Comparison of ENCODE assay signal across 10 cellular contexts in genomic region chr1:24694380-24694843, GRCh38. TPM values are rescaled to one million over a fixed set of nuclear protein-coding genes. Genes with fewer than 3 reads are reported as not detected.
DNase-seq lines count a peak whose midpoint lies in the region; ATAC-seq, FAIRE-seq and TF ChIP-seq lines count a peak whose summit lies in the region.
"Had no signal": no experiment of that assay in that cellular context is flagged by ENCODE, and none has a peak within 500 bp of the region (broad histone marks: within the 10 kb centered on the region; RNA-seq: fewer than 3 reads in every experiment).

No MANE protein-coding gene starts in this region.

- peaks cover 36% of the 10 kb centered on the region for H3K4me1 ChIP-seq in upper lobe of right lung

- H3K27me3 Mint-ChIP-seq in activated CD8-positive, alpha-beta memory T cell treated with anti-CD3 and anti-CD28 coated beads, Interleukin-2, amount 10 ng/mL, durations not matched to agents 7 days and 5 days = peaks cover 24% of the 10 kb centered on the region
- peaks cover 2% of the 10 kb centered on the region for H3K27me3 Mint-ChIP-seq in glutamatergic neuron (ENCODE audit: unreplicated experiment)

- no peaks in the 10 kb centered on the region for H3K27me3 ChIP-seq in upper lobe of right lung

- no peaks in the 10 kb centered on the region for H3K36me3 Mint-ChIP-seq in activated CD8-positive, alpha-beta memory T cell treated with anti-CD3 and anti-CD28 coated beads, Interleukin-2, amount 10 ng/mL, durations not matched to agents 7 days and 5 days
- H3K36me3 Mint-ChIP-seq in glutamatergic neuron (ENCODE audit: unreplicated experiment) = no peaks in the 10 kb centered on the region

- no peak for DNase-seq in activated CD8-positive, alpha-beta memory T cell treated with anti-CD3 and anti-CD28 coated beads, Interleukin-2, amount 10 ng/mL, durations not matched to agents 7 days and 5 days
- no peak for DNase-seq in activated CD8-positive, alpha-beta memory T cell treated with anti-CD3 and anti-CD28 coated beads for 24 hours
- peak; percentile 74 to 92 for DNase-seq in NCI-H524 (lab: John Stamatoyannopoulos, UW)
- DNase-seq in glutamatergic neuron = no peak
- DNase-seq in upper lobe of right lung = no peak
- no peak for DNase-seq in GM19239 (ENCODE audit: insufficient read length, low spot score)
- DNase-seq in retina = no peak
- no peak for DNase-seq in dedifferentiated amniotic fluid mesenchymal stem cell (ENCODE audit: extremely low spot score)
- DNase-seq: activated CD4-positive, alpha-beta T cell treated with anti-CD3 and anti-CD28 coated beads, Interleukin-2, amount 50 U/mL, for 1 hour had no signal

- H3K9me3 ChIP-seq in upper lobe of right lung = no peaks in the 10 kb centered on the region

- H3K4me3 Mint-ChIP-seq in activated CD8-positive, alpha-beta memory T cell treated with anti-CD3 and anti-CD28 coated beads, Interleukin-2, amount 10 ng/mL, durations not matched to agents 7 days and 5 days = no peak overlapping the region
- no peak overlapping the region for H3K4me3 Mint-ChIP-seq in glutamatergic neuron (ENCODE audit: unreplicated experiment)

- no peak overlapping the region for H3K4me3 ChIP-seq in upper lobe of right lung

- H3K27ac ChIP-seq in upper lobe of right lung = peak overlapping the region; percentile 74
- H3K27ac ChIP-seq: C4-2B had no signal

- H3K27ac Mint-ChIP-seq in activated CD8-positive, alpha-beta memory T cell treated with anti-CD3 and anti-CD28 coated beads, Interleukin-2, amount 10 ng/mL, durations not matched to agents 7 days and 5 days = no peak overlapping the region
- H3K27ac Mint-ChIP-seq in glutamatergic neuron (ENCODE audit: unreplicated experiment) = peak overlapping the region; percentile 56

- TF ChIP-seq CTCF in glutamatergic neuron (IDR thresholded peaks at IDR 0.05; ENCODE audit: partially characterized antibody, unreplicated experiment) (no peak), upper lobe of right lung (IDR thresholded peaks at IDR 0.05) (no peak)

- H3K4me1 Mint-ChIP-seq in activated CD8-positive, alpha-beta memory T cell treated with anti-CD3 and anti-CD28 coated beads, Interleukin-2, amount 10 ng/mL, durations not matched to agents 7 days and 5 days = peaks cover 21% of the 10 kb centered on the region
- peaks cover 5% of the 10 kb centered on the region for H3K4me1 Mint-ChIP-seq in glutamatergic neuron (ENCODE audit: low read depth, unreplicated experiment)

- H3K36me3 ChIP-seq in upper lobe of right lung = no peaks in the 10 kb centered on the region

- H3K9me3 Mint-ChIP-seq in activated CD8-positive, alpha-beta memory T cell treated with anti-CD3 and anti-CD28 coated beads, Interleukin-2, amount 10 ng/mL, durations not matched to agents 7 days and 5 days (ENCODE audit: low read depth) = no peaks in the 10 kb centered on the region
- H3K9me3 Mint-ChIP-seq in glutamatergic neuron (ENCODE audit: unreplicated experiment) = no peaks in the 10 kb centered on the region

- peak; percentile 20 for ATAC-seq in activated CD8-positive, alpha-beta memory T cell treated with anti-CD3 and anti-CD28 coated beads, Interleukin-2, amount 10 ng/mL, durations not matched to agents 7 days and 5 days
- ATAC-seq in upper lobe of right lung = peak; percentile 74

- intact Hi-C loops in upper lobe of right lung (cut with DNase I) = loop anchor here (10.0 kb wide), 1 partner anchor 50 kb away; the partner anchor contains the start of gene CLIC4

- CTCF ChIA-PET in activated CD8-positive, alpha-beta memory T cell treated with anti-CD3 and anti-CD28 coated beads, Interleukin-2, amount 10 ng/mL, durations not matched to agents 7 days and 5 days (lab: Charles Lee) = interaction anchor here (2.8 kb wide), 1 partner anchor 136 kb away, joined by 8 read pairs; no protein-coding TSS in a partner anchor

- no peak for FAIRE-seq in GM19239 (lab: Jason Lieb, UNC)

RNA-seq across cellular contexts. Expression of gene CLIC4, which starts 50.8 kb away (rescaled TPM):
- total RNA-seq in activated CD8-positive, alpha-beta memory T cell treated with anti-CD3 and anti-CD28 coated beads, Interleukin-2, amount 10 ng/mL, durations not matched to agents 7 days and 5 days = 10 to 100 TPM; 16.9 to 23.0 TPM
- 121 TPM for total RNA-seq in glutamatergic neuron (ENCODE audit: unreplicated experiment)
- 200 TPM for total RNA-seq in upper lobe of right lung

RNA-seq across cellular contexts. Expression of gene SRRM1, which starts 51.3 kb away (rescaled TPM):
- 100 to 1,000 TPM; 191 to 215 TPM for total RNA-seq in activated CD8-positive, alpha-beta memory T cell treated with anti-CD3 and anti-CD28 coated beads, Interleukin-2, amount 10 ng/mL, durations not matched to agents 7 days and 5 days
- total RNA-seq in glutamatergic neuron (ENCODE audit: unreplicated experiment) = 113 TPM
- 113 TPM for total RNA-seq in upper lobe of right lung

Comparison
In these comparisons a context has a peak if more than half of its experiments do, and no peak if none do; other contexts are left out.
1. DNase-seq: peak in NCI-H524 (2 of 2); none in activated CD8-positive, alpha-beta memory T cell treated with anti-CD3 and anti-CD28 coated beads, Interleukin-2, amount 10 ng/mL, durations not matched to agents 7 days and 5 days (single experiment), activated CD8-positive, alpha-beta memory T cell treated with anti-CD3 and anti-CD28 coated beads for 24 hours (single experiment), glutamatergic neuron (single experiment), upper lobe of right lung (single experiment), GM19239 (single experiment), retina (single experiment) and dedifferentiated amniotic fluid mesenchymal stem cell (single experiment).